9 cellular contexts compared by ENCODE assay signal in genomic region chr4:141346144-141346543, GRCh38.
A peak's percentile ranks its signal among the peaks of the same experiment; 100 is the strongest.
DNase-seq lines count a peak whose midpoint lies in the region; ATAC-seq and TF ChIP-seq lines count a peak whose summit lies in the region.
"Had no signal": no experiment of that assay in that cellular context is flagged by ENCODE, and none has a peak within 500 bp of the region (broad histone marks: within the 10 kb centered on the region; RNA-seq: fewer than 3 reads in every experiment).

No MANE protein-coding gene starts in this region.

- H3K4me1 ChIP-seq in SK-N-SH (ENCODE audit: control insufficient read depth in 1 of 2, insufficient read depth in 2 of 2, low read depth in 1 of 2, low read length in 1 of 2) (peaks cover 11 to 16% of the 10 kb centered on the region in 2 experiments; a peak in 3 of 4 replicates), foreskin keratinocyte (no peaks in the 10 kb centered on the region), gastrocnemius medialis (peaks cover 0 to 6% of the 10 kb centered on the region in 2 donors)
- H3K4me1 ChIP-seq: parathyroid adenoma had no signal

- H3K9me3 ChIP-seq in SK-N-SH (no peaks in the 10 kb centered on the region), gastrocnemius medialis (no peaks in the 10 kb centered on the region)

- H3K79me2 ChIP-seq in SK-N-SH (ENCODE audit: insufficient read depth) = no peaks in the 10 kb centered on the region
- H3K79me2 ChIP-seq: parathyroid adenoma had no signal

- DNase-seq in HuH-7 (ENCODE audit: low spot score) (peak; percentile 17), SK-N-SH (peak; percentile 66), foreskin keratinocyte (peak in 1 of 2 donors; percentile 44), gastrocnemius medialis (no peak)
- DNase-seq in activated naive CD8-positive, alpha-beta T cell treated with anti-CD3 and anti-CD28 coated beads for 36 hours = no peak
- no peak for DNase-seq in stimulated activated CD8-positive, alpha-beta memory T cell treated with anti-CD3 and anti-CD28 coated beads, Interleukin-4, amount 100 ng/mL, for 48 hours
- DNase-seq: activated B cell treated with CpG ODN at 0.5 μM for 24 hours had no signal

- H3K27me3 Mint-ChIP-seq in activated naive CD8-positive, alpha-beta T cell treated with anti-CD3 and anti-CD28 coated beads for 36 hours = no peaks in the 10 kb centered on the region
- H3K27me3 Mint-ChIP-seq: activated B cell treated with CpG ODN at 0.5 μM for 24 hours had no signal

- H3K9me3 Mint-ChIP-seq in activated naive CD8-positive, alpha-beta T cell treated with anti-CD3 and anti-CD28 coated beads for 36 hours = no peaks in the 10 kb centered on the region
- H3K9me3 Mint-ChIP-seq: activated B cell treated with CpG ODN at 0.5 μM for 24 hours had no signal

- H4K20me1 ChIP-seq in SK-N-SH (ENCODE audit: insufficient read depth) = no peaks in the 10 kb centered on the region

- H3K27me3 ChIP-seq in SK-N-SH (ENCODE audit: insufficient read depth) (no peaks in the 10 kb centered on the region), foreskin keratinocyte (no peaks in the 10 kb centered on the region), gastrocnemius medialis (no peaks in the 10 kb centered on the region)

- ATAC-seq in foreskin keratinocyte (peak; percentile 78), gastrocnemius medialis (peak in 1 of 2 donors; percentile 71)

- H3K27ac ChIP-seq in SK-N-SH (ENCODE audit: low read depth in 2 of 2, low read length in 1 of 2) = peak overlapping the region in 1 of 2 experiments; percentile 58; a peak in 2 of 4 replicates
- H3K27ac ChIP-seq in foreskin keratinocyte = no peak overlapping the region
- no peak overlapping the region for H3K27ac ChIP-seq in gastrocnemius medialis
- H3K27ac ChIP-seq: parathyroid adenoma had no signal

- no peak overlapping the region for H3K27ac Mint-ChIP-seq in activated naive CD8-positive, alpha-beta T cell treated with anti-CD3 and anti-CD28 coated beads for 36 hours
- H3K27ac Mint-ChIP-seq: activated B cell treated with CpG ODN at 0.5 μM for 24 hours had no signal

- no peaks in the 10 kb centered on the region for H3K36me3 Mint-ChIP-seq in activated naive CD8-positive, alpha-beta T cell treated with anti-CD3 and anti-CD28 coated beads for 36 hours

- peaks cover 4% of the 10 kb centered on the region for H3F3A ChIP-seq in SK-N-SH (replicated peaks; ENCODE audit: insufficient read depth)

- POLR2A ChIA-PET in SK-N-SH (lab: Yijun Ruan, JAX) = no interaction called here

- H2AFZ ChIP-seq in SK-N-SH (ENCODE audit: low read depth) = no peak overlapping the region
- H2AFZ ChIP-seq: parathyroid adenoma had no signal

- TF ChIP-seq EP300 in SK-N-SH (IDR thresholded peaks at IDR 0.05; ENCODE audit: borderline replicate concordance in 1 of 2, low read depth in 1 of 2, low read length in 1 of 2) = peak in 1 of 2 experiments; percentile 44; a peak in 1 of 4 replicates

- in situ Hi-C loops in gastrocnemius medialis (cut with MboI; ENCODE audit: low sequenced_read_pairs in 4 of 4) = no loop called here

- no peak for TF ChIP-seq POLR2A in gastrocnemius medialis (IDR thresholded peaks at IDR 0.05)

- intact Hi-C loops in gastrocnemius medialis (cut with DNase I; ENCODE audit: low total_unique reads) = loop anchor here (10.0 kb wide), 1 partner anchor 359 kb away; no protein-coding TSS in a partner anchor

- no peak overlapping the region for H3K4me3 Mint-ChIP-seq in activated naive CD8-positive, alpha-beta T cell treated with anti-CD3 and anti-CD28 coated beads for 36 hours
- H3K4me3 Mint-ChIP-seq: activated B cell treated with CpG ODN at 0.5 μM for 24 hours had no signal

- TF ChIP-seq CTCF in GM12873 (IDR thresholded peaks at IDR 0.05; ENCODE audit: insufficient read depth, low read depth, low read length, missing control alignments) (peak; percentile 37), SK-N-SH (IDR thresholded peaks at IDR 0.05) (peak; percentile 77), foreskin keratinocyte (conservative IDR thresholded peaks at IDR 0.05) (peak; percentile 79), gastrocnemius medialis (IDR thresholded peaks at IDR 0.05 in 4 of 5, conservative IDR thresholded peaks at IDR 0.05 in 1 of 5) (peak; percentile 11 to 56 (median 27))

- H3K9ac ChIP-seq in SK-N-SH = no peak overlapping the region
- H3K9ac ChIP-seq: parathyroid adenoma had no signal

- H3K4me2 ChIP-seq in SK-N-SH = no peak overlapping the region

- CTCF ChIA-PET in SK-N-SH (lab: Yijun Ruan, JAX) = interaction anchor here (0.6 to 2.8 kb wide), 64 partner anchors 9 to 1635 kb away, joined by 3 to 23 read pairs (median 4); no protein-coding TSS in a partner anchor

- peak; percentile 94 for TF ChIP-seq RAD21 in SK-N-SH (IDR thresholded peaks at IDR 0.05; ENCODE audit: low read length)

- no peaks in the 10 kb centered on the region for H3K9me2 ChIP-seq in SK-N-SH

- no peaks in the 10 kb centered on the region for H3K4me1 Mint-ChIP-seq in activated naive CD8-positive, alpha-beta T cell treated with anti-CD3 and anti-CD28 coated beads for 36 hours

- WGBS in SK-N-SH (ENCODE audit: low lambda C conversion rate) = 0% methylated on average over 1 of the region's 1 CpG

- H3K4me3 ChIP-seq in SK-N-SH (ENCODE audit: low read depth in 2 of 2, low read length in 1 of 2) = no peak overlapping the region
- H3K4me3 ChIP-seq in gastrocnemius medialis = no peak overlapping the region

- H3K36me3 ChIP-seq in SK-N-SH (replicated peaks in 1 of 2; ENCODE audit: control insufficient read depth in 1 of 2, insufficient read depth in 2 of 2, low read length in 1 of 2) (no peaks in the 10 kb centered on the region), gastrocnemius medialis (no peaks in the 10 kb centered on the region)

TF ChIP-seq in SK-N-SH, 30 proteins besides CTCF, POLR2A, EP300 and RAD21:
- no peak for TF ChIP-seq NRF1 (IDR thresholded peaks at IDR 0.05; ENCODE audit: low read depth, low read length)
- TF ChIP-seq TEAD4 (IDR thresholded peaks at IDR 0.05; ENCODE audit: borderline replicate concordance, insufficient read depth) = no peak
- peak; percentile 74 for TF ChIP-seq SMC3 (IDR thresholded peaks at IDR 0.05; ENCODE audit: low read depth, low read length)

Comparison
In these comparisons a context has a peak if more than half of its experiments do, and no peak if none do; other contexts are left out.
1. CTCF ChIP-seq: peak in every context shown above with its lines; median percentile 79 in foreskin keratinocyte; 77 in SK-N-SH; 37 in GM12873; 27 in gastrocnemius medialis.
2. DNase-seq: peak in HuH-7 (single experiment) and SK-N-SH (single experiment); none in gastrocnemius medialis (0 of 2), activated naive CD8-positive, alpha-beta T cell treated with anti-CD3 and anti-CD28 coated beads for 36 hours (single experiment) and stimulated activated CD8-positive, alpha-beta memory T cell treated with anti-CD3 and anti-CD28 coated beads, Interleukin-4, amount 100 ng/mL, for 48 hours (single experiment).